1 cellular context compared by ENCODE assay signal in genomic region chr4:6338175-6338950, GRCh38.
TF ChIP-seq lines count a peak whose summit lies in the region.

No MANE protein-coding gene starts in this region.

TF ChIP-seq in HCT116, 20 proteins besides CTCF, POLR2A, EP300 and RAD21:
- no peak for TF ChIP-seq EZH2phosphoT487 (IDR thresholded peaks at IDR 0.05; ENCODE audit: borderline replicate concordance)
- TF ChIP-seq SP1 (IDR thresholded peaks at IDR 0.05; ENCODE audit: low read depth), result no peak
- no peak for TF ChIP-seq ZFX (IDR thresholded peaks at IDR 0.05)
- no peak for TF ChIP-seq ELF1 (IDR thresholded peaks at IDR 0.05; ENCODE audit: borderline replicate concordance, low read depth)
- no peak for TF ChIP-seq ZNF274 (IDR thresholded peaks at IDR 0.05; ENCODE audit: low read depth, low read length)
- no peak for TF ChIP-seq EGR1 (IDR thresholded peaks at IDR 0.05; ENCODE audit: low read depth)
